ENCODE assay signal across 8 cellular contexts in genomic region chr9:121201738-121202533, GRCh38. TPM values are rescaled to one million over a fixed set of nuclear protein-coding genes. Genes with fewer than 3 reads are reported as not detected.
A peak's percentile ranks its signal among the peaks of the same experiment; 100 is the strongest.
DNase-seq lines count a peak whose midpoint lies in the region; ATAC-seq and TF ChIP-seq lines count a peak whose summit lies in the region.

TSS of gene RAB14 (minus strand) at chr9:121201869. CDS start at chr9:121193412, 8,457 bp downstream.

- no peaks in the 10 kb centered on the region for H3K9me3 Mint-ChIP-seq in activated T-cell treated with anti-CD3 and anti-CD28 coated beads, Interleukin-2, amount 50 U/mL, for 4 hours

- in situ Hi-C loops in Panc1 (cut with HindIII; ENCODE audit: low pct_unique_long_range_greater_than_20kb, low sequenced_read_pairs): no loop called here

- WGBS in esophagus, 2 donors: 2% methylated on average over 54 to 55 of the region's 55 CpGs

- POLR2A ChIA-PET in Panc1 (lab: Charles Lee): no interaction called here

- H3K27me3 Mint-ChIP-seq in activated T-cell treated with anti-CD3 and anti-CD28 coated beads, Interleukin-2, amount 50 U/mL, for 4 hours (ENCODE audit: low read depth): no peaks in the 10 kb centered on the region

- BruUV-seq in Panc1 (replicated peaks; lab: Mats Ljungman, UMichigan): no TSS peak

- peak within 1 kb of the TSS; percentile 96 for H3K4me2 ChIP-seq in DND-41 (ENCODE audit: insufficient read depth, low read length)
- peak within 1 kb of the TSS; percentile 69 for H3K4me2 ChIP-seq in KMS-11

- peak within 1 kb of the TSS; percentile 96 for H2AFZ ChIP-seq in DND-41 (ENCODE audit: low read depth, low read length)
- peak within 1 kb of the TSS; percentile 89 for H2AFZ ChIP-seq in KMS-11 (ENCODE audit: low read depth)

- H3K9me3 ChIP-seq in DND-41 (ENCODE audit: insufficient read depth, low read length, severe bottlenecking) (no peaks in the 10 kb centered on the region), Panc1 (ENCODE audit: control insufficient read depth, insufficient read depth, low read depth, low read length) (no peaks in the 10 kb centered on the region), esophagus (ENCODE audit: control insufficient read depth in 2 of 2, insufficient read depth in 1 of 2, low read depth in 1 of 2, low read length in 1 of 2) (no peaks in the 10 kb centered on the region), muscle layer of colon (ENCODE audit: low read length) (no peaks in the 10 kb centered on the region)

- peak; percentile 93 for ATAC-seq in DND-41 (ENCODE audit: insufficient read depth, low read depth)
- peak; percentile 79 for ATAC-seq in GM21737 (IDR thresholded peaks at IDR 0.05; ENCODE audit: unreplicated experiment)
- ATAC-seq in Panc1: peak; percentile 95
- peak; percentile 90 to 93 for ATAC-seq in activated T-cell treated with anti-CD3 and anti-CD28 coated beads, Interleukin-2, amount 50 U/mL, for 4 hours

- CTCF ChIA-PET in Panc1 (lab: Charles Lee): interaction anchor here (0.5 to 0.7 kb wide), 3 partner anchors 21 to 888 kb away, joined by 4 to 7 read pairs (median 4); no protein-coding TSS in a partner anchor

- intact Hi-C loops in Panc1 (cut with micrococcal nuclease; ENCODE audit: unreplicated experiment): no loop called here

- DNase-seq in DND-41 (peak; percentile 99), Panc1 (ENCODE audit: low read depth, low spot score) (peak; percentile 82)
- DNase-seq in activated T-cell treated with anti-CD3 and anti-CD28 coated beads, Interleukin-2, amount 50 U/mL, for 4 hours: peak; percentile 100
- peak; percentile 100 for DNase-seq in stimulated activated CD8-positive, alpha-beta memory T cell treated with anti-CD3 and anti-CD28 coated beads, Interleukin-7, amount 100 ng/mL, for 24 hours (ENCODE audit: low read depth)

- H4K20me1 ChIP-seq in DND-41 (ENCODE audit: insufficient read depth, low read length) (peaks cover 38% of the 10 kb centered on the region), KMS-11 (ENCODE audit: insufficient read depth) (peaks cover 29% of the 10 kb centered on the region)

- H3K27me3 ChIP-seq in DND-41 (ENCODE audit: insufficient read depth, low read length, poor library complexity): no peaks in the 10 kb centered on the region
- H3K27me3 ChIP-seq in KMS-11 (ENCODE audit: insufficient read depth, low read depth): no peaks in the 10 kb centered on the region
- no peaks in the 10 kb centered on the region for H3K27me3 ChIP-seq in Panc1 (ENCODE audit: control insufficient read depth, insufficient read depth, low read length)
- no peaks in the 10 kb centered on the region for H3K27me3 ChIP-seq in esophagus (ENCODE audit: control insufficient read depth in 1 of 2, insufficient read depth in 2 of 2, low read length in 2 of 2)
- no peaks in the 10 kb centered on the region for H3K27me3 ChIP-seq in muscle layer of colon (ENCODE audit: control insufficient read depth in 1 of 2, insufficient read depth in 2 of 2, low read length in 2 of 2)

- TF ChIP-seq CTCF in DND-41 (IDR thresholded peaks at IDR 0.05; ENCODE audit: borderline replicate concordance, extremely low read depth, low read length, poor library complexity, severe bottlenecking): peak; percentile 71
- peak; percentile 74 for TF ChIP-seq CTCF in KMS-11 (conservative IDR thresholded peaks at IDR 0.05; ENCODE audit: low read depth, low read length)
- TF ChIP-seq CTCF in Panc1 (IDR thresholded peaks at IDR 0.05): peak; percentile 74

- H3K27ac ChIP-seq in DND-41 (ENCODE audit: low read length) (peak within 1 kb of the TSS; percentile 86), KMS-11 (peak within 1 kb of the TSS; percentile 71), Panc1 (ENCODE audit: low read length) (peak within 1 kb of the TSS; percentile 92), esophagus (ENCODE audit: low read depth in 2 of 2, low read length in 1 of 2) (peak within 1 kb of the TSS; percentile 97 to 98), muscle layer of colon (ENCODE audit: low read depth, low read length) (peak within 1 kb of the TSS; percentile 52)

- no peaks in the 10 kb centered on the region; the same call in 1 of the 2 replicates for H3K36me3 ChIP-seq in DND-41 (ENCODE audit: insufficient read depth, low read length)
- H3K36me3 ChIP-seq in KMS-11 (ENCODE audit: insufficient read depth): no peaks in the 10 kb centered on the region
- H3K36me3 ChIP-seq in Panc1 (ENCODE audit: control insufficient read depth, insufficient read depth, low read length): peaks cover 2% of the 10 kb centered on the region; the same call in 1 of the 2 replicates
- H3K36me3 ChIP-seq in esophagus (ENCODE audit: control insufficient read depth in 2 of 2, insufficient read depth in 2 of 2, low read length in 1 of 2): no peaks in the 10 kb centered on the region
- H3K36me3 ChIP-seq in muscle layer of colon (ENCODE audit: insufficient read depth, low read length): no peaks in the 10 kb centered on the region

- H3K9ac ChIP-seq in DND-41 (ENCODE audit: low read depth, low read length) (peak within 1 kb of the TSS; percentile 95), KMS-11 (peak within 1 kb of the TSS; percentile 71), muscle layer of colon (ENCODE audit: low read length) (peak within 1 kb of the TSS; percentile 80)

- peaks cover 4% of the 10 kb centered on the region for H3K36me3 Mint-ChIP-seq in activated T-cell treated with anti-CD3 and anti-CD28 coated beads, Interleukin-2, amount 50 U/mL, for 4 hours (ENCODE audit: insufficient read depth)

- peaks cover 44% of the 10 kb centered on the region for H3K4me1 Mint-ChIP-seq in activated T-cell treated with anti-CD3 and anti-CD28 coated beads, Interleukin-2, amount 50 U/mL, for 4 hours (ENCODE audit: low read depth)

- peaks cover 54% of the 10 kb centered on the region for H3K79me2 ChIP-seq in DND-41 (ENCODE audit: insufficient read depth, low read length)
- peaks cover 46% of the 10 kb centered on the region for H3K79me2 ChIP-seq in KMS-11 (ENCODE audit: insufficient read depth, low read depth)

- peak within 1 kb of the TSS; percentile 95 for H3K4me3 Mint-ChIP-seq in activated T-cell treated with anti-CD3 and anti-CD28 coated beads, Interleukin-2, amount 50 U/mL, for 4 hours

- H3K4me1 ChIP-seq in DND-41 (ENCODE audit: insufficient read depth, low read length): peaks cover 37% of the 10 kb centered on the region
- peaks cover 43% of the 10 kb centered on the region for H3K4me1 ChIP-seq in KMS-11 (ENCODE audit: low read depth, poor library complexity, severe bottlenecking)
- H3K4me1 ChIP-seq in Panc1 (ENCODE audit: control insufficient read depth, insufficient read depth, low read length): peaks cover 14% of the 10 kb centered on the region
- peaks cover 0 to 2% of the 10 kb centered on the region in 2 donors for H3K4me1 ChIP-seq in esophagus (ENCODE audit: control insufficient read depth in 2 of 2, insufficient read depth in 2 of 2, low read length in 1 of 2)
- H3K4me1 ChIP-seq in muscle layer of colon (ENCODE audit: insufficient read depth, low read length): peaks cover 37% of the 10 kb centered on the region

- H3K4me3 ChIP-seq in DND-41 (ENCODE audit: low read depth in 1 of 2, low read length in 2 of 2) (peak within 1 kb of the TSS; percentile 72 to 84), KMS-11 (IDR thresholded peaks at IDR 0.05; ENCODE audit: insufficient read depth, low read depth, low read length) (no peak within 1 kb of the TSS), Panc1 (ENCODE audit: low read depth in 2 of 2, low read length in 2 of 2) (peak within 1 kb of the TSS; percentile 82 to 85), esophagus (ENCODE audit: low read depth in 1 of 2, low read length in 2 of 2) (peak within 1 kb of the TSS; percentile 89 to 98), muscle layer of colon (ENCODE audit: low read depth in 1 of 2, low read length in 2 of 2) (peak within 1 kb of the TSS; percentile 65 to 78)

RNA-seq across cellular contexts. Expression of gene RAB14, which starts in this region (rescaled TPM):
- total RNA-seq in Panc1 (2021; ENCODE audit: unreplicated experiment): 42.7 TPM
- 23.1 TPM for polyA plus RNA-seq in Panc1 (2012; ENCODE audit: insufficient read length)
- total RNA-seq in activated T-cell treated with anti-CD3 and anti-CD28 coated beads, Interleukin-2, amount 50 U/mL, for 4 hours: 10 to 100 TPM; 53.9 to 60.5 (median 59.6) TPM
- 10 to 100 TPM; 20.1 to 33.4 TPM for polyA plus RNA-seq in esophagus
